ENCODE assay signal across 8 cellular contexts in the genomic region with DNA sequence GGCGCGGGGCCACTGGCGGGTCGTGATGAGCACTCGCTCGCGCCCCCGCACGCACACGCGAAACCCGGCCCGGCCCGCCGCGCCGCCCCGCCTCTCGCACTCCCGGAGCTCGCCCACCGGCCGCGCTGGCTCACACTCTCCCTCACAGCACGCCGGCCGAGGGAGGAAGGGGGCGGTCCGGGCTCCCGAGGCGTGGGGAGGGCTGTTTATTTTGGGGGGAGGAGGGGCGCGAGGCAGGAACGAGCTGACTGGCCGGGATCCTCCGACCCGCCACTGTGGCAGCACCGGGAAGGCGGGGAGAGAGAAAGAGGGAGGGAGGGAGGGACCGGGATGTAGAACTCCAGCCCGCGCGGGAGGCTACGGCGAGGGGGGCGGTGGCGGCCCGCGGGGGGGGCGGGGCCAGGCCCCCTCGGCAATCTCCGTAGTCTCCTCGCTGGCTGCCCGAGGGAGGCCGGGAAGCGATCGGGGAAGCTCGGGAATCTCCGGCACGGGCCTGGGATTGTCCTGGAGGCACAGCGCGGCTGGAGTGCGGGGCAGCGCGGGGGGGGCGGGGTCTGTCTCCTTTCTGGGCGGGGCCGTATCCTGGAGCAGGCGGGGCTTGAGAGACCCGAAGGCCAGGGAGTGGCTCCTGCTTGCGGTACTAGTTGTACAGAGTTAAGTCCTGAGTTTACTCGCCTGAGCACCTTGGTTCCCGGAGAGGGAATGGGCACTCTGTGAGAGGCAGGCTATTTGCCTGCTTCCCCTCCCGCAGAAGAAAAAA. TPM values are rescaled to one million over a fixed set of nuclear protein-coding genes. Genes with fewer than 3 reads are reported as not detected.
DNase-seq lines count a peak whose midpoint lies in the region; ATAC-seq and TF ChIP-seq lines count a peak whose summit lies in the region.

A gene with protein sequence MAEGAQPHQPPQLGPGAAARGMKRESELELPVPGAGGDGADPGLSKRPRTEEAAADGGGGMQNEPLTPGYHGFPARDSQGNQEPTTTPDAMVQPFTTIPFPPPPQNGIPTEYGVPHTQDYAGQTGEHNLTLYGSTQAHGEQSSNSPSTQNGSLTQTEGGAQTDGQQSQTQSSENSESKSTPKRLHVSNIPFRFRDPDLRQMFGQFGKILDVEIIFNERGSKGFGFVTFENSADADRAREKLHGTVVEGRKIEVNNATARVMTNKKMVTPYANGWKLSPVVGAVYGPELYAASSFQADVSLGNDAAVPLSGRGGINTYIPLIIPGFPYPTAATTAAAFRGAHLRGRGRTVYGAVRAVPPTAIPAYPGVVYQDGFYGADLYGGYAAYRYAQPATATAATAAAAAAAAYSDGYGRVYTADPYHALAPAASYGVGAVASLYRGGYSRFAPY (minus strand): TSS at position 179 of the 760 bp plus-strand sequence. CDS start 399 bp downstream, outside the sequence.

- peak within 1 kb of the TSS; percentile 74 for H3K4me3 Mint-ChIP-seq in central memory CD8-positive, alpha-beta T cell
- peak within 1 kb of the TSS; percentile 87 to 91 (median 89) for H3K4me3 Mint-ChIP-seq in immature natural killer cell

- peak within 1 kb of the TSS; percentile 97 for H3K4me2 ChIP-seq in HCT116 (ENCODE audit: low read length)

- BruUV-seq in HCT116 (replicated peaks; lab: Mats Ljungman, UMichigan): no TSS peak

- no peak for TF ChIP-seq CTCF in HCT116 (IDR thresholded peaks at IDR 0.05 in 2 of 3, conservative IDR thresholded peaks at IDR 0.05 in 1 of 3; ENCODE audit: borderline replicate concordance in 1 of 3, insufficient read depth in 1 of 3, low read depth in 2 of 3, low read length in 2 of 3)

- no peaks in the 10 kb centered on the region for H3K9me2 ChIP-seq in HCT116 (ENCODE audit: insufficient read depth)

- H3K4me1 Mint-ChIP-seq in central memory CD8-positive, alpha-beta T cell: peaks cover 14% of the 10 kb centered on the region
- peaks cover 14 to 20% of the 10 kb centered on the region in 2 donors for H3K4me1 Mint-ChIP-seq in immature natural killer cell

- peak; percentile 80 to 87 for DNase-seq in AML-193 (lab: John Stamatoyannopoulos, UW)
- peak; percentile 88 for DNase-seq in HCT116 (ENCODE audit: low read depth, low spot score)
- peak; percentile 78 for DNase-seq in NCI-H226
- DNase-seq in central memory CD8-positive, alpha-beta T cell (ENCODE audit: low spot score in 2 of 2): peak; percentile 11 to 19
- DNase-seq in immature natural killer cell: peak; percentile 51 to 60 (median 58)

- intact Hi-C loops in HCT116 (cut with micrococcal nuclease): no loop called here

- peak; percentile 95 for ATAC-seq in HCT116
- peak; percentile 87 for ATAC-seq in activated CD4-positive, CD25-positive, alpha-beta regulatory T cell treated with anti-CD3 and anti-CD28 coated beads, Interleukin-2, amount 50 U/mL, for 24 hours
- peak; percentile 49 for ATAC-seq in central memory CD8-positive, alpha-beta T cell (replicated peaks; ENCODE audit: extremely low read depth, poor library complexity, severe bottlenecking)
- ATAC-seq in HG03460 (IDR thresholded peaks at IDR 0.05; ENCODE audit: unreplicated experiment): no peak

- peak; percentile 24 for TF ChIP-seq POLR2A in HCT116 (IDR thresholded peaks at IDR 0.05; ENCODE audit: borderline replicate concordance, extremely low read depth, insufficient read depth, insufficient read length)

- peak within 1 kb of the TSS; percentile 36 for H2AFZ ChIP-seq in HCT116 (ENCODE audit: low read depth, low read length, poor library complexity, severe bottlenecking)

- CTCF ChIA-PET in HCT116 (lab: Charles Lee): interaction anchor here (0.6 to 1.7 kb wide), 3 partner anchors 37 to 397 kb away, joined by 3 to 19 read pairs (median 6); no protein-coding TSS in a partner anchor

- peaks cover 31% of the 10 kb centered on the region for H3K27me3 Mint-ChIP-seq in central memory CD8-positive, alpha-beta T cell
- peaks cover 6 to 13% (median 12%) of the 10 kb centered on the region in 3 donors for H3K27me3 Mint-ChIP-seq in immature natural killer cell (ENCODE audit: low read depth in 3 of 3)

- RAD21 ChIA-PET in HCT116 (lab: Charles Lee; ENCODE audit: low non-redundant PET in 1 of 2, low total read pairs in 2 of 2, uncharacterized antibody in 2 of 2, unreplicated experiment in 2 of 2): interaction anchor here in 1 of 2 experiments (1.0 kb wide), 1 partner anchor 37 kb away, joined by 4 read pairs; no protein-coding TSS in a partner anchor

- H3K27ac ChIP-seq in HCT116 (ENCODE audit: low read depth, low read length): peak within 1 kb of the TSS; percentile 74
- H3K27ac ChIP-seq in skin epidermis: peak within 1 kb of the TSS; percentile 27 to 92 (median 86)

- H3K79me2 ChIP-seq in HCT116 (ENCODE audit: insufficient read depth, low read length): peaks cover 43% of the 10 kb centered on the region

- TF ChIP-seq RAD21 in HCT116 (IDR thresholded peaks at IDR 0.05; ENCODE audit: low read depth): no peak

- H3K27ac Mint-ChIP-seq in central memory CD8-positive, alpha-beta T cell (ENCODE audit: low read depth): peak within 1 kb of the TSS; percentile 42
- H3K27ac Mint-ChIP-seq in immature natural killer cell: peak within 1 kb of the TSS; percentile 1 to 75 (median 68)

- no peaks in the 10 kb centered on the region for H3K36me3 ChIP-seq in HCT116 (ENCODE audit: control insufficient read depth in 1 of 2, insufficient read depth in 2 of 2, low read length in 2 of 2)

- H3K4me1 ChIP-seq in HCT116 (ENCODE audit: control insufficient read depth in 1 of 2, insufficient read depth in 2 of 2, low read length in 2 of 2): peaks cover 7 to 26% of the 10 kb centered on the region in 2 experiments

- H3K9ac ChIP-seq in HCT116 (ENCODE audit: low read length): peak within 1 kb of the TSS; percentile 90

- H3K36me3 Mint-ChIP-seq in central memory CD8-positive, alpha-beta T cell (ENCODE audit: insufficient read depth): no peaks in the 10 kb centered on the region
- H3K36me3 Mint-ChIP-seq in immature natural killer cell: no peaks in the 10 kb centered on the region

- H3K27me3 ChIP-seq in HCT116 (ENCODE audit: insufficient read depth, low read length): no peaks in the 10 kb centered on the region

- peak within 1 kb of the TSS; percentile 84 to 91 for H3K4me3 ChIP-seq in HCT116 (replicated peaks in 1 of 2; ENCODE audit: low read depth in 1 of 2, low read length in 2 of 2)
- peak within 1 kb of the TSS; percentile 71 to 86 (median 74) for H3K4me3 ChIP-seq in skin epidermis

- POLR2A ChIA-PET in HCT116 (lab: Charles Lee): interaction anchor here (0.6 to 1.7 kb wide), 12 partner anchors 9 to 398 kb away, joined by 3 to 9 read pairs (median 3); no protein-coding TSS in a partner anchor

- no peaks in the 10 kb centered on the region for H3K9me3 Mint-ChIP-seq in central memory CD8-positive, alpha-beta T cell
- H3K9me3 Mint-ChIP-seq in immature natural killer cell: peaks cover 0 to 1% (median 0%) of the 10 kb centered on the region in 6 donors

- H4K20me1 ChIP-seq in HCT116 (ENCODE audit: insufficient read depth): no peaks in the 10 kb centered on the region

- H3K9me3 ChIP-seq in HCT116 (ENCODE audit: control insufficient read depth in 1 of 2, insufficient read depth in 1 of 2, low read depth in 1 of 2, low read length in 2 of 2): no peaks in the 10 kb centered on the region

TF ChIP-seq in HCT116, 20 proteins besides CTCF, POLR2A, EP300 and RAD21:
- TF ChIP-seq YY1 (IDR thresholded peaks at IDR 0.05; ENCODE audit: extremely low read depth, insufficient replicate concordance, low read depth, low read length) (peak; percentile 11), SP1 (IDR thresholded peaks at IDR 0.05; ENCODE audit: low read depth) (peak; percentile 46), CBX3 (IDR thresholded peaks at IDR 0.05; ENCODE audit: low read depth) (0 out of 2 replicates have a peak, but pooled peaks have one; percentile 5), POLR2AphosphoS5 (IDR thresholded peaks at IDR 0.05; ENCODE audit: low read depth, low read length) (peak; percentile 48), MAX (IDR thresholded peaks at IDR 0.05) (peak; percentile 62; the same call in 1 of the 2 replicates)
- TF ChIP-seq, protein P1, sequence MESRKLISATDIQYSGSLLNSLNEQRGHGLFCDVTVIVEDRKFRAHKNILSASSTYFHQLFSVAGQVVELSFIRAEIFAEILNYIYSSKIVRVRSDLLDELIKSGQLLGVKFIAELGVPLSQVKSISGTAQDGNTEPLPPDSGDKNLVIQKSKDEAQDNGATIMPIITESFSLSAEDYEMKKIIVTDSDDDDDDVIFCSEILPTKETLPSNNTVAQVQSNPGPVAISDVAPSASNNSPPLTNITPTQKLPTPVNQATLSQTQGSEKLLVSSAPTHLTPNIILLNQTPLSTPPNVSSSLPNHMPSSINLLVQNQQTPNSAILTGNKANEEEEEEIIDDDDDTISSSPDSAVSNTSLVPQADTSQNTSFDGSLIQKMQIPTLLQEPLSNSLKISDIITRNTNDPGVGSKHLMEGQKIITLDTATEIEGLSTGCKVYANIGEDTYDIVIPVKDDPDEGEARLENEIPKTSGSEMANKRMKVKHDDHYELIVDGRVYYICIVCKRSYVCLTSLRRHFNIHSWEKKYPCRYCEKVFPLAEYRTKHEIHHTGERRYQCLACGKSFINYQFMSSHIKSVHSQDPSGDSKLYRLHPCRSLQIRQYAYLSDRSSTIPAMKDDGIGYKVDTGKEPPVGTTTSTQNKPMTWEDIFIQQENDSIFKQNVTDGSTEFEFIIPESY (IDR thresholded peaks at IDR 0.05; ENCODE audit: extremely low read depth, insufficient replicate concordance, low read length): no peak

RNA-seq across cellular contexts. Expression of the gene that starts here (rescaled TPM):
- 83.9 TPM for total RNA-seq in HCT116 (2021; ENCODE audit: unreplicated experiment)
- polyA plus RNA-seq in HCT116 (2012): 67.9 and 70.1 TPM in 2 replicates
- polyA plus RNA-seq in immature natural killer cell: 1 to 10 TPM in 2 of 3 donors, not detected in 1; 1.2 to 1.9 TPM

Comparison
In these comparisons a context has a peak if more than half of its experiments do, and no peak if none do; other contexts are left out.
1. DNase-seq: peak in every context shown above with its lines; median percentile 88 in HCT116; 84 in AML-193; 78 in NCI-H226; 58 in immature natural killer cell; 15 in central memory CD8-positive, alpha-beta T cell.